Comparison of ENCODE assay signal across 24 cellular contexts in the genomic region with DNA sequence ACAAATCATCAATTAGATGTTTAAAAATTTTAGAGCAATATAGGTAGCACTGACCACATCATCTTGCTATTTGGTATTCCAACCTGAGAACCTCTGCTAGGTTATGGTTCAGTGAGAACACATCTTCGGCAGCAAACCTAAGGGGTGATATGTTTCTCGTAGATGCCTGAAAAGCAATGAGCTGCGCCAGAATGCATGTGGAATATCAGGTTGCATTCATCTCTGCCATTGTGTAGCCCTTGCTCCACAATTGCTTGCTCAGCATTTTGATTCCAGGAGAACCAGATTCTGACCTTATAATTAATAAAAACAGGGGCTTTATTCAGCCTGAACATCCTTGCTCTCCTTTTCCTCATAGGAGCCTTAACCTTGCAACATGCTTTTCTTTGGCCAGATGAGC.
"Had no signal": no experiment of that assay in that cellular context is flagged by ENCODE, and none has a peak within 500 bp of the region (broad histone marks: within the 10 kb centered on the region; RNA-seq: fewer than 3 reads in every experiment).

No MANE protein-coding gene starts in this region.

- ATAC-seq: heart left ventricle; naive thymus-derived CD4-positive, alpha-beta T cell; sciatic nerve; stimulated activated memory B cell treated with anti-CD40 and anti-IgM and Interleukin-4, amounts not matched to agents 10 μg/mL and 1 μg/mL and 100 μg/mL, for 72 hours had no signal

- H3K9me3 ChIP-seq: heart left ventricle, left ventricle myocardium inferior, prostate gland, spleen, tibial artery, upper lobe of left lung, vagina had no signal

- DNase-seq: cortex of kidney; dorsolateral prefrontal cortex; effector CD8-positive, alpha-beta T cell; foreskin melanocyte; heart left ventricle; hippocampal formation; left ventricle myocardium inferior; naive thymus-derived CD4-positive, alpha-beta T cell; nephron progenitor cell; retina; spleen; stimulated activated CD4-positive, alpha-beta T cell treated with anti-CD3 and anti-CD28 coated beads, Interleukin-15, amount 100 ng/mL, for 24 hours; stimulated activated CD4-positive, alpha-beta T cell treated with anti-CD3 and anti-CD28 coated beads, Interleukin-1b, Interleukin-23, amount 100 ng/mL, for 48 hours; stimulated activated CD4-positive, alpha-beta T cell treated with anti-CD3 and anti-CD28 coated beads, Interleukin-4, amount 100 ng/mL, for 24 hours; tibial artery; upper lobe of left lung had no signal

- H3K4me3 Mint-ChIP-seq: naive thymus-derived CD4-positive, alpha-beta T cell; nephron progenitor cell; stimulated activated memory B cell treated with anti-CD40 and anti-IgM and Interleukin-4, amounts not matched to agents 10 μg/mL and 1 μg/mL and 100 μg/mL, for 72 hours; stimulated activated naive CD8-positive, alpha-beta T cell treated with anti-CD3 and anti-CD28 coated beads, Interleukin-15, Interleukin-2, amounts not matched to agents 100 ng/mL and 50 ng/mL, for 24 hours had no signal

- FAIRE-seq: islet of Langerhans had no signal

- H3K4me1 ChIP-seq: heart left ventricle, left ventricle myocardium inferior, parathyroid adenoma, prostate gland, spleen, tibial artery, upper lobe of left lung, vagina had no signal

- H3K27ac ChIP-seq: dorsolateral prefrontal cortex, heart left ventricle, left ventricle myocardium inferior, parathyroid adenoma, prostate gland, spleen, tibial artery, upper lobe of left lung, vagina had no signal

- H3K4me3 ChIP-seq: dorsolateral prefrontal cortex, heart left ventricle, left ventricle myocardium inferior, lung, prostate gland, spleen, tibial artery, upper lobe of left lung, vagina had no signal

- H3K4me1 Mint-ChIP-seq: naive thymus-derived CD4-positive, alpha-beta T cell; stimulated activated memory B cell treated with anti-CD40 and anti-IgM and Interleukin-4, amounts not matched to agents 10 μg/mL and 1 μg/mL and 100 μg/mL, for 72 hours had no signal

- H3K9me3 Mint-ChIP-seq: nephron progenitor cell had no signal

- H2AFZ ChIP-seq: parathyroid adenoma had no signal

- H3K9ac ChIP-seq: parathyroid adenoma had no signal

- H3K27me3 ChIP-seq: heart left ventricle, spleen, tibial artery, upper lobe of left lung, vagina had no signal

- H3K79me2 ChIP-seq: parathyroid adenoma had no signal

- H3K36me3 ChIP-seq: heart left ventricle, left ventricle myocardium inferior, prostate gland, spleen, tibial artery, upper lobe of left lung, vagina had no signal

- H3K36me3 Mint-ChIP-seq: naive thymus-derived CD4-positive, alpha-beta T cell; stimulated activated memory B cell treated with anti-CD40 and anti-IgM and Interleukin-4, amounts not matched to agents 10 μg/mL and 1 μg/mL and 100 μg/mL, for 72 hours had no signal

- H3K27ac Mint-ChIP-seq: naive thymus-derived CD4-positive, alpha-beta T cell; nephron progenitor cell; stimulated activated memory B cell treated with anti-CD40 and anti-IgM and Interleukin-4, amounts not matched to agents 10 μg/mL and 1 μg/mL and 100 μg/mL, for 72 hours; stimulated activated naive CD8-positive, alpha-beta T cell treated with anti-CD3 and anti-CD28 coated beads, Interleukin-15, Interleukin-2, amounts not matched to agents 100 ng/mL and 50 ng/mL, for 24 hours had no signal

- H3K27me3 Mint-ChIP-seq: naive thymus-derived CD4-positive, alpha-beta T cell; stimulated activated memory B cell treated with anti-CD40 and anti-IgM and Interleukin-4, amounts not matched to agents 10 μg/mL and 1 μg/mL and 100 μg/mL, for 72 hours; stimulated activated naive CD8-positive, alpha-beta T cell treated with anti-CD3 and anti-CD28 coated beads, Interleukin-15, Interleukin-2, amounts not matched to agents 100 ng/mL and 50 ng/mL, for 24 hours had no signal
